In the genomic region with DNA sequence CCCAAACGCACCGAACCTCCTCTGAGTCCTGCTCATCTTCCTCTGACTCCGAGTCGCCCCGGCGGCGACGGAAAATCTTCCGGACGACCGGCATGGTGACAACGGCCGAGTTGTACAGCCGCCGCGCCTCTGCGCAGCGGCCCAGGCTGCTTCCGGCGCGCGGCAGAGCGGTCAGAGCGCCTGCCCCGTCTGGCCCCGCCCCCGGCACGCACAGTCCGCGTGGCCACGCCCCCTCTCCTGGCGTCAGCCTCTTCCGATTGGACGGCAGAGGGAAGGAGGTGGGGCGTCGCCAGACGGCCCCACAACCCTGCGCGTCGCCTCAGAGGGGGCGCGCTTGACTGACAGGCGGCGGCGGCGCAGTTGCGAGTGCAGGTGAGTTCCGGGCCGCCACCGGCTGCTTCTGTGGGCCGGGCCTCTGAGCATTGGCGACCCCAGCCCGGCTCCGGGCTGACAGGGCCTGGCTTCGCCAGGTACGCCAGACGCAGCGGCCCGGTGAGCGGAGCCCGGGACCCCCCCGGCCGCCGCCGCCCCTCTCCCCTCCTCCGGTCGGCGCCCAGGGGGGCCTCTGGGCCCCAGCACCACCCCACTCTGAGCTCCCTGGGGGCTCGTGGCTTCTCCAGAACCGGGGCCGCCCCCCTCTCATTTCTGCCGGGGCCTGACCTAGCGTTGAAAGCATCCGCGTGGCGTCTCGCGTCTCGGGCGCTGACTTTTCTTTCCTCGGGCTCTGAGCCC, we compare ENCODE assay signal across 1 cellular context.
TF ChIP-seq lines count a peak whose summit lies in the region.

A gene with protein sequence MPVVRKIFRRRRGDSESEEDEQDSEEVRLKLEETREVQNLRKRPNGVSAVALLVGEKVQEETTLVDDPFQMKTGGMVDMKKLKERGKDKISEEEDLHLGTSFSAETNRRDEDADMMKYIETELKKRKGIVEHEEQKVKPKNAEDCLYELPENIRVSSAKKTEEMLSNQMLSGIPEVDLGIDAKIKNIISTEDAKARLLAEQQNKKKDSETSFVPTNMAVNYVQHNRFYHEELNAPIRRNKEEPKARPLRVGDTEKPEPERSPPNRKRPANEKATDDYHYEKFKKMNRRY (minus strand): TSS at position 148 of the 732 bp plus-strand sequence. CDS start 54 bp downstream, at position 94.
USP20 (plus strand) TSS at position 331 of the 732 bp plus-strand sequence. CDS start 17,098 bp downstream, outside the sequence.

TF ChIP-seq in K562, 482 proteins besides CTCF, POLR2A, EP300 and RAD21 (continued from another document and continues in another):
- TF ChIP-seq RBM25 (IDR thresholded peaks at IDR 0.05; ENCODE audit: low read depth, low read length, severe bottlenecking) (peak; percentile 93), PHB (CRISPR knock-in tag; IDR thresholded peaks at IDR 0.05) (no peak), U2AF1 (optimal IDR thresholded peaks at IDR 0.05; ENCODE audit: low read depth, low read length) (peak; percentile 81), CBX1 (IDR thresholded peaks at IDR 0.05; ENCODE audit: low read depth) (no peak), ZNF224 (CRISPR knock-in tag; IDR thresholded peaks at IDR 0.05) (0 out of 2 replicates have a peak, but pooled peaks have one; percentile 24), SP2 (IDR thresholded peaks at IDR 0.05; ENCODE audit: extremely low read depth, low read depth, low read length, poor library complexity, severe bottlenecking) (peak; percentile 15), FOXM1 (IDR thresholded peaks at IDR 0.05; ENCODE audit: low read depth) (no peak), FOXM1 (CRISPR knock-in tag; IDR thresholded peaks at IDR 0.05; ENCODE audit: low read depth) (peak; percentile 55; the same call in 1 of the 2 replicates), SMC3 (conservative IDR thresholded peaks at IDR 0.05; ENCODE audit: insufficient read depth, low read depth, low read length) (no peak), ZHX1 (conservative IDR thresholded peaks at IDR 0.05; ENCODE audit: low read length) (0 out of 2 replicates have a peak, but pooled peaks have one; percentile 51), ZNF57 (CRISPR knock-in tag; IDR thresholded peaks at IDR 0.05) (no peak), NCOA4 (IDR thresholded peaks at IDR 0.05; ENCODE audit: partially characterized antibody) (no peak), ZNF717 (CRISPR knock-in tag; IDR thresholded peaks at IDR 0.05) (no peak), ZNF830 (CRISPR knock-in tag; IDR thresholded peaks at IDR 0.05) (no peak), HNRNPLL (IDR thresholded peaks at IDR 0.05; ENCODE audit: low read depth, low read length, poor library complexity, severe bottlenecking) (peak; percentile 39), ZBTB40 (IDR thresholded peaks at IDR 0.05) (peak; percentile 87), ZBTB40 (CRISPR knock-in tag; IDR thresholded peaks at IDR 0.05) (no peak), ATF2 (CRISPR knock-in tag; IDR thresholded peaks at IDR 0.05) (no peak), FOSL1 (tag; conservative IDR thresholded peaks at IDR 0.05) (no peak), ETV1 (tag; conservative IDR thresholded peaks at IDR 0.05; ENCODE audit: low read depth) (peak; percentile 25; the same call in 1 of the 2 replicates), NFIC (IDR thresholded peaks at IDR 0.05) (no peak), NR4A1 (CRISPR knock-in tag; IDR thresholded peaks at IDR 0.05) (0 out of 2 replicates have a peak, but pooled peaks have one; percentile 36), NR4A1 (tag; IDR thresholded peaks at IDR 0.05) (no peak), PKNOX1 (IDR thresholded peaks at IDR 0.05) (peak; percentile 99), NEUROD1 (IDR thresholded peaks at IDR 0.05; ENCODE audit: borderline replicate concordance, low read depth, low read length, partially characterized antibody) (peak; percentile 49), RBM15 (IDR thresholded peaks at IDR 0.05; ENCODE audit: insufficient read depth, low read length) (no peak), ATF1 (CRISPR knock-in tag; IDR thresholded peaks at IDR 0.05) (no peak), ATF1 (tag; IDR thresholded peaks at IDR 0.05) (peak; percentile 99), SMARCB1 (IDR thresholded peaks at IDR 0.05; ENCODE audit: insufficient read length, low read depth) (no peak), ZNF184 (CRISPR knock-in tag; IDR thresholded peaks at IDR 0.05) (no peak)
- TF ChIP-seq, protein P1, sequence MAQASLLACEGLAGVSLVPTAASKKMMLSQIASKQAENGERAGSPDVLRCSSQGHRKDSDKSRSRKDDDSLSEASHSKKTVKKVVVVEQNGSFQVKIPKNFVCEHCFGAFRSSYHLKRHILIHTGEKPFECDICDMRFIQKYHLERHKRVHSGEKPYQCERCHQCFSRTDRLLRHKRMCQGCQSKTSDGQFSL (CRISPR knock-in tag; IDR thresholded peaks at IDR 0.05), result no peak
- TF ChIP-seq, protein P1 (tag; IDR thresholded peaks at IDR 0.05), result 0 out of 4 replicates have a peak, but pooled peaks of 1 of the 2 experiments have one; percentile 4
- TF ChIP-seq, protein P2, sequence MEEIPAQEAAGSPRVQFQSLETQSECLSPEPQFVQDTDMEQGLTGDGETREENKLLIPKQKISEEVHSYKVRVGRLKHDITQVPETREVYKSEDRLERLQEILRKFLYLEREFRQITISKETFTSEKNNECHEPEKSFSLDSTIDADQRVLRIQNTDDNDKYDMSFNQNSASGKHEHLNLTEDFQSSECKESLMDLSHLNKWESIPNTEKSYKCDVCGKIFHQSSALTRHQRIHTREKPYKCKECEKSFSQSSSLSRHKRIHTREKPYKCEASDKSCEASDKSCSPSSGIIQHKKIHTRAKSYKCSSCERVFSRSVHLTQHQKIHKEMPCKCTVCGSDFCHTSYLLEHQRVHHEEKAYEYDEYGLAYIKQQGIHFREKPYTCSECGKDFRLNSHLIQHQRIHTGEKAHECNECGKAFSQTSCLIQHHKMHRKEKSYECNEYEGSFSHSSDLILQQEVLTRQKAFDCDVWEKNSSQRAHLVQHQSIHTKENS (CRISPR knock-in tag; IDR thresholded peaks at IDR 0.05), result no peak
- TF ChIP-seq, protein P3, sequence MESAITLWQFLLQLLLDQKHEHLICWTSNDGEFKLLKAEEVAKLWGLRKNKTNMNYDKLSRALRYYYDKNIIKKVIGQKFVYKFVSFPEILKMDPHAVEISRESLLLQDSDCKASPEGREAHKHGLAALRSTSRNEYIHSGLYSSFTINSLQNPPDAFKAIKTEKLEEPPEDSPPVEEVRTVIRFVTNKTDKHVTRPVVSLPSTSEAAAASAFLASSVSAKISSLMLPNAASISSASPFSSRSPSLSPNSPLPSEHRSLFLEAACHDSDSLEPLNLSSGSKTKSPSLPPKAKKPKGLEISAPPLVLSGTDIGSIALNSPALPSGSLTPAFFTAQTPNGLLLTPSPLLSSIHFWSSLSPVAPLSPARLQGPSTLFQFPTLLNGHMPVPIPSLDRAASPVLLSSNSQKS (CRISPR knock-in tag; IDR thresholded peaks at IDR 0.05), result no peak
- TF ChIP-seq, protein P4, sequence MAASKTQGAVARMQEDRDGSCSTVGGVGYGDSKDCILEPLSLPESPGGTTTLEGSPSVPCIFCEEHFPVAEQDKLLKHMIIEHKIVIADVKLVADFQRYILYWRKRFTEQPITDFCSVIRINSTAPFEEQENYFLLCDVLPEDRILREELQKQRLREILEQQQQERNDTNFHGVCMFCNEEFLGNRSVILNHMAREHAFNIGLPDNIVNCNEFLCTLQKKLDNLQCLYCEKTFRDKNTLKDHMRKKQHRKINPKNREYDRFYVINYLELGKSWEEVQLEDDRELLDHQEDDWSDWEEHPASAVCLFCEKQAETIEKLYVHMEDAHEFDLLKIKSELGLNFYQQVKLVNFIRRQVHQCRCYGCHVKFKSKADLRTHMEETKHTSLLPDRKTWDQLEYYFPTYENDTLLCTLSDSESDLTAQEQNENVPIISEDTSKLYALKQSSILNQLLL (CRISPR knock-in tag; IDR thresholded peaks at IDR 0.05; ENCODE audit: borderline replicate concordance), result no peak
